ENCODE assay signal across 26 cellular contexts in genomic region chr2:104068665-104069064, GRCh38.
"Had no signal": no experiment of that assay in that cellular context is flagged by ENCODE, and none has a peak within 500 bp of the region (broad histone marks: within the 10 kb centered on the region; RNA-seq: fewer than 3 reads in every experiment).

No MANE protein-coding gene starts in this region.

- FAIRE-seq: urothelium cell line had no signal

- H3K36me3 ChIP-seq: stomach, suprapubic skin, thoracic aorta, thyroid gland, tibial artery, tibial nerve, transverse colon, upper lobe of left lung, upper lobe of right lung, uterus, vagina had no signal

- H3K4me1 ChIP-seq: stomach, suprapubic skin, testis, thyroid gland, tibial artery, tibial nerve, transverse colon, upper lobe of left lung, upper lobe of right lung, uterus, vagina had no signal

- H3K4me3 ChIP-seq: stomach, suprapubic skin, testis, thoracic aorta, thyroid gland, tibial artery, tibial nerve, transverse colon, upper lobe of left lung, upper lobe of right lung, uterus, vagina had no signal

- H3K27ac ChIP-seq: stomach, suprapubic skin, testis, thoracic aorta, thyroid gland, tibial artery, tibial nerve, transverse colon, upper lobe of left lung, upper lobe of right lung, uterus, vagina had no signal

- H3K9me3 ChIP-seq: testis, thoracic aorta, thyroid gland, tibial artery, tibial nerve, transverse colon, upper lobe of left lung, upper lobe of right lung, vagina had no signal

- H3K27me3 ChIP-seq: stomach, suprapubic skin, testis, thyroid gland, tibial artery, tibial nerve, transverse colon, upper lobe of left lung, upper lobe of right lung, vagina had no signal

- ATAC-seq: stimulated activated effector memory CD8-positive, alpha-beta T cell treated with anti-CD3 and anti-CD28 coated beads, Interleukin-12 subunit alpha, Interleukin-12 subunit beta, amount 100 ng/mL, for 72 hours; stimulated activated memory B cell treated with anti-CD40 and anti-IgM and Interleukin-4, amounts not matched to agents 10 μg/mL and 1 μg/mL and 100 μg/mL, for 72 hours; stimulated activated naive B cell treated with anti-CD40 and anti-IgM and Interleukin-4, amounts not matched to agents 10 μg/mL and 1 μg/mL and 100 μg/mL, for 72 hours; stimulated activated naive CD8-positive, alpha-beta T cell treated with anti-CD3 and anti-CD28 coated beads, Interleukin-15, amount 100 ng/mL, for 72 hours; stimulated activated naive CD8-positive, alpha-beta T cell treated with anti-CD3 and anti-CD28 coated beads, Interleukin-15, Interleukin-2, amounts not matched to agents 100 U/mL and 50 U/mL, for 24 hours; upper lobe of right lung had no signal

- DNase-seq: stimulated activated CD4-positive, alpha-beta T cell treated with anti-CD3 and anti-CD28 coated beads, Interleukin-2, amount 100 ng/mL, for 48 hours; stimulated activated CD4-positive, alpha-beta T cell treated with anti-CD3 and anti-CD28 coated beads, Interleukin-4, amount 100 ng/mL, for 1 hour; stimulated activated CD4-positive, alpha-beta T cell treated with anti-CD3 and anti-CD28 coated beads, Interleukin-4, amount 100 ng/mL, for 24 hours; stimulated activated CD4-positive, alpha-beta T cell treated with anti-CD3 and anti-CD28 coated beads, Interleukin-4, amount 100 ng/mL, for 4 hours; stimulated activated CD8-positive, alpha-beta memory T cell treated with anti-CD3 and anti-CD28 coated beads, Interleukin-4, amount 100 ng/mL, for 48 hours; stimulated activated naive B cell treated with anti-CD40 and anti-IgM and Interleukin-4, amounts not matched to agents 10 μg/mL and 1 μg/mL and 100 μg/mL, for 72 hours; stimulated activated naive CD4-positive, alpha-beta T cell; stimulated activated naive CD4-positive, alpha-beta T cell treated with Interleukin-2 at 50 U/mL for 16 hours; stimulated activated naive CD8-positive, alpha-beta T cell treated with anti-CD3 and anti-CD28 coated beads, Interleukin-15, amount 100 ng/mL, for 72 hours; stimulated activated naive CD8-positive, alpha-beta T cell treated with anti-CD3 and anti-CD28 coated beads, Interleukin-15, Interleukin-2, amounts not matched to agents 100 U/mL and 50 U/mL, for 24 hours; stomach; testis; thyroid gland; tibial artery; transverse colon; trophoblast cell; upper lobe of left lung; upper lobe of right lung; uterus had no signal
